In genomic region chr19:46713781-46714522, GRCh38 we compare ENCODE assay signal across 8 cellular contexts. TPM values are rescaled to one million over a fixed set of nuclear protein-coding genes. Genes with fewer than 3 reads are reported as not detected.
A peak's percentile ranks its signal among the peaks of the same experiment; 100 is the strongest.
DNase-seq lines count a peak whose midpoint lies in the region; ATAC-seq, FAIRE-seq and TF ChIP-seq lines count a peak whose summit lies in the region.

No MANE protein-coding gene starts in this region.

- intact Hi-C loops in dendritic cell treated with granulocyte-macrophage colony-stimulating factor and Interleukin-4, amounts not matched to agents 40 ng/mL and 50 ng/mL, for 4 days (cut with micrococcal nuclease): no loop called here
- intact Hi-C loops in HepG2 (cut with micrococcal nuclease; ENCODE audit: unreplicated experiment): no loop called here

- H3K27ac Mint-ChIP-seq in dendritic cell treated with granulocyte-macrophage colony-stimulating factor and Interleukin-4, amounts not matched to agents 40 ng/mL and 50 ng/mL, for 4 days: peak overlapping the region; percentile 80

- H3K36me3 Mint-ChIP-seq in dendritic cell treated with granulocyte-macrophage colony-stimulating factor and Interleukin-4, amounts not matched to agents 40 ng/mL and 50 ng/mL, for 4 days (ENCODE audit: low read depth): peaks cover 45% of the 10 kb centered on the region

- H3K79me2 ChIP-seq in HepG2 (ENCODE audit: insufficient read depth, low read length): peaks cover 20% of the 10 kb centered on the region

- BruUV-seq in HepG2 (replicated peaks; lab: Mats Ljungman, UMichigan): no TSS peak

- no peaks in the 10 kb centered on the region for H3K9me3 ChIP-seq in HepG2 (ENCODE audit: low read length)

- TF ChIP-seq RAD21 in HepG2 (CRISPR knock-in tag; IDR thresholded peaks at IDR 0.05): no peak

- CTCF ChIA-PET in HepG2 (lab: Yijun Ruan, JAX; ENCODE audit: low intra/inter-chr PET ratio, low total read pairs): no interaction called here

- peak; percentile 24 for TF ChIP-seq POLR2A in GM18526 (IDR thresholded peaks at IDR 0.05; ENCODE audit: extremely low read depth, insufficient read length)
- peak; percentile 32 to 61; a peak in 1 of 4 replicates for TF ChIP-seq POLR2A in HepG2 (IDR thresholded peaks at IDR 0.05; ENCODE audit: insufficient read depth in 1 of 2, low read depth in 2 of 2, low read length in 2 of 2)

- no peaks in the 10 kb centered on the region; a peak in 1 of 5 replicates for H3K27me3 ChIP-seq in HepG2 (ENCODE audit: control insufficient read depth in 1 of 2, insufficient read depth in 2 of 2, low read length in 2 of 2)

- H3K27me3 Mint-ChIP-seq in dendritic cell treated with granulocyte-macrophage colony-stimulating factor and Interleukin-4, amounts not matched to agents 40 ng/mL and 50 ng/mL, for 4 days: peaks cover 13% of the 10 kb centered on the region

- in situ Hi-C loops in HepG2 (cut with HindIII; ENCODE audit: extremely low pct_ligation_motif_present, low pct_unique_long_range_greater_than_20kb): no loop called here

- DNase-seq in NCI-H2107 treated with DMSO at 0.1 percent for 48 hours (lab: John Stamatoyannopoulos, UW; ENCODE audit: unreplicated experiment) (peak; percentile 73), HepG2 (ENCODE audit: low spot score) (peak; percentile 75), cerebellar cortex (ENCODE audit: low spot score) (no peak)
- DNase-seq in activated CD4-positive, alpha-beta T cell treated with anti-CD3 and anti-CD28 coated beads for 48 hours: peak; percentile 78
- peak; percentile 58 to 80 for DNase-seq in stimulated activated CD4-positive, alpha-beta T cell treated with anti-CD3 and anti-CD28 coated beads, Interleukin-4, amount 100 ng/mL, for 4 hours

- H2AFZ ChIP-seq in HepG2 (ENCODE audit: low read length): no peak overlapping the region

- TF ChIP-seq CTCF in HepG2 (CRISPR knock-in tag; IDR thresholded peaks at IDR 0.05): 0 out of 2 replicates have a peak, but pooled peaks have one; percentile 4

- peak overlapping the region; percentile 96 for H3K4me2 ChIP-seq in HepG2 (ENCODE audit: low read depth, low read length)

- no peaks in the 10 kb centered on the region for H4K20me1 ChIP-seq in HepG2 (ENCODE audit: insufficient read depth, low read length)

- 0 out of 5 replicates have a peak, but pooled peaks cover 0 to 2% of the 10 kb centered on the region in 2 experiments for H3K36me3 ChIP-seq in HepG2 (replicated peaks in 1 of 2; ENCODE audit: control insufficient read depth in 1 of 2, insufficient read depth in 2 of 2, low read length in 2 of 2)

- peaks cover 48% of the 10 kb centered on the region for H3K4me1 Mint-ChIP-seq in dendritic cell treated with granulocyte-macrophage colony-stimulating factor and Interleukin-4, amounts not matched to agents 40 ng/mL and 50 ng/mL, for 4 days (ENCODE audit: low read depth)

- ATAC-seq in HepG2 (peak; percentile 71), GM21576 (IDR thresholded peaks at IDR 0.05; ENCODE audit: unreplicated experiment) (no peak)

- 0% methylated on average over 17 of the region's 43 CpGs for WGBS in HepG2 (ENCODE audit: low lambda C conversion rate)

- H3K4me3 Mint-ChIP-seq in dendritic cell treated with granulocyte-macrophage colony-stimulating factor and Interleukin-4, amounts not matched to agents 40 ng/mL and 50 ng/mL, for 4 days: peak overlapping the region; percentile 87

- H3K9ac ChIP-seq in HepG2 (ENCODE audit: insufficient read depth, low read depth, low read length): peak overlapping the region; percentile 75

- no peak for FAIRE-seq in HepG2 (lab: Jason Lieb, UNC)

- peaks cover 15% of the 10 kb centered on the region for H3K4me1 ChIP-seq in HepG2 (ENCODE audit: insufficient read depth, low read length)

- peak overlapping the region; percentile 69 for H3K27ac ChIP-seq in HepG2 (ENCODE audit: extremely low read length, insufficient read depth, low read length)

- TF ChIP-seq EP300 in HepG2 (IDR thresholded peaks at IDR 0.05; ENCODE audit: low read depth in 2 of 2, low read length in 2 of 2) (no peak), HepG2 (CRISPR knock-in tag; IDR thresholded peaks at IDR 0.05; ENCODE audit: borderline replicate concordance) (no peak)

- H3K4me3 ChIP-seq in HepG2 (replicated peaks in 1 of 3; ENCODE audit: insufficient read depth in 1 of 3, low read depth in 2 of 3, low read length in 3 of 3): peak overlapping the region; percentile 79 to 83 (median 82)

- POLR2A ChIA-PET in HepG2 (lab: Yijun Ruan, JAX): interaction anchor here (0.8 to 2.1 kb wide), 6 partner anchors 9 to 114 kb away, joined by 4 to 9 read pairs (median 5); partner anchors contain the start of genes CALM3, DACT3 and SLC1A5

- no peaks in the 10 kb centered on the region for H3K9me3 Mint-ChIP-seq in dendritic cell treated with granulocyte-macrophage colony-stimulating factor and Interleukin-4, amounts not matched to agents 40 ng/mL and 50 ng/mL, for 4 days

RNA-seq across cellular contexts. Expression of gene PRKD2, which starts 3.0 kb away (rescaled TPM):
- total RNA-seq in HepG2 (2016; rRNA removed; fragmentation: Illumina TruSeq; extraction: Trizol): 6.7 and 13.2 TPM in 2 replicates
- total RNA-seq in HepG2 (2016; cell fraction: cytosol; rRNA removed; fragmentation: Illumina TruSeq; extraction: Trizol; ENCODE audit: low read depth): 3.7 and 5.6 TPM in 2 replicates
- 7.7 and 10.7 TPM in 2 replicates for total RNA-seq in HepG2 (2016; cell fraction: insoluble cytoplasmic fraction; rRNA removed; fragmentation: Illumina TruSeq; extraction: Trizol)
- 10.7 and 11.6 TPM in 2 replicates for total RNA-seq in HepG2 (2016; cell fraction: membrane; rRNA removed; fragmentation: Illumina TruSeq; extraction: Trizol)
- 9.5 and 12.7 TPM in 2 replicates for total RNA-seq in HepG2 (2016; cell fraction: nucleus; rRNA removed; fragmentation: Illumina TruSeq; extraction: Trizol)
- 7.3 and 9.2 TPM in 2 replicates for polyA plus RNA-seq in HepG2 (2011; rRNA removed)
- 5.7 and 8.3 TPM in 2 replicates for polyA plus RNA-seq in HepG2 (2011; cell fraction: cytosol; rRNA removed)
- polyA plus RNA-seq in HepG2 (2011; cell fraction: nucleus; rRNA removed): 19.6 and 26.3 TPM in 2 replicates
- polyA plus RNA-seq in HepG2 (2012): 12.3 and 18.9 TPM in 2 replicates
- 4.2 and 4.7 TPM in 2 replicates for polyA plus RNA-seq in HepG2 (2016; cell fraction: cytosol; fragmentation: Illumina TruSeq; extraction: Trizol; ENCODE audit: low read depth)
- 12.5 and 12.9 TPM in 2 replicates for polyA plus RNA-seq in HepG2 (2016; cell fraction: insoluble cytoplasmic fraction; fragmentation: Illumina TruSeq; extraction: Trizol; ENCODE audit: low read depth)
- 6.8 and 7.6 TPM in 2 replicates for polyA plus RNA-seq in HepG2 (2016; cell fraction: membrane; fragmentation: Illumina TruSeq; extraction: Trizol; ENCODE audit: low read depth)
- polyA plus RNA-seq in HepG2 (2016; cell fraction: nucleus; fragmentation: Illumina TruSeq; extraction: Trizol; ENCODE audit: insufficient read depth, low read depth): 26.1 and 27.2 TPM in 2 replicates
- 10.6 and 14.4 TPM in 2 replicates for polyA minus RNA-seq in HepG2 (2011; rRNA and poly(A)+ RNA removed; ENCODE audit: low replicate concordance)
- 8.2 and 11.7 TPM in 2 replicates for polyA minus RNA-seq in HepG2 (2011; cell fraction: cytosol; rRNA and poly(A)+ RNA removed)
- 9.1 TPM in 2 replicates for polyA minus RNA-seq in HepG2 (2011; cell fraction: nucleus; rRNA and poly(A)+ RNA removed)

RNA-seq across cellular contexts. Expression of gene FKRP, which starts 31.9 kb away (rescaled TPM):
- 4.0 and 9.8 TPM in 2 replicates for total RNA-seq in HepG2 (2016; rRNA removed; fragmentation: Illumina TruSeq; extraction: Trizol)
- total RNA-seq in HepG2 (2016; cell fraction: cytosol; rRNA removed; fragmentation: Illumina TruSeq; extraction: Trizol; ENCODE audit: low read depth): 1.2 and 1.9 TPM in 2 replicates
- 3.4 and 11.2 TPM in 2 replicates for total RNA-seq in HepG2 (2016; cell fraction: insoluble cytoplasmic fraction; rRNA removed; fragmentation: Illumina TruSeq; extraction: Trizol)
- total RNA-seq in HepG2 (2016; cell fraction: membrane; rRNA removed; fragmentation: Illumina TruSeq; extraction: Trizol): 3.6 and 3.7 TPM in 2 replicates
- 11.2 and 11.6 TPM in 2 replicates for total RNA-seq in HepG2 (2016; cell fraction: nucleus; rRNA removed; fragmentation: Illumina TruSeq; extraction: Trizol)
- 7.3 and 9.2 TPM in 2 replicates for polyA plus RNA-seq in HepG2 (2011; rRNA removed)
- polyA plus RNA-seq in HepG2 (2011; cell fraction: cytosol; rRNA removed): 7.8 and 9.7 TPM in 2 replicates
- 27.5 and 33.9 TPM in 2 replicates for polyA plus RNA-seq in HepG2 (2011; cell fraction: nucleus; rRNA removed)
- polyA plus RNA-seq in HepG2 (2012): 12.4 and 17.0 TPM in 2 replicates
- polyA plus RNA-seq in HepG2 (2016; cell fraction: cytosol; fragmentation: Illumina TruSeq; extraction: Trizol; ENCODE audit: low read depth): 0.63 and 1.3 TPM in 2 replicates
- polyA plus RNA-seq in HepG2 (2016; cell fraction: insoluble cytoplasmic fraction; fragmentation: Illumina TruSeq; extraction: Trizol; ENCODE audit: low read depth): 5.1 TPM in 2 replicates
- 1.7 and 2.3 TPM in 2 replicates for polyA plus RNA-seq in HepG2 (2016; cell fraction: membrane; fragmentation: Illumina TruSeq; extraction: Trizol; ENCODE audit: low read depth)
- 34.8 and 35.7 TPM in 2 replicates for polyA plus RNA-seq in HepG2 (2016; cell fraction: nucleus; fragmentation: Illumina TruSeq; extraction: Trizol; ENCODE audit: insufficient read depth, low read depth)
- polyA minus RNA-seq in HepG2 (2011; rRNA and poly(A)+ RNA removed; ENCODE audit: low replicate concordance): 6.9 and 11.0 TPM in 2 replicates
- polyA minus RNA-seq in HepG2 (2011; cell fraction: cytosol; rRNA and poly(A)+ RNA removed): 7.5 and 8.8 TPM in 2 replicates
- polyA minus RNA-seq in HepG2 (2011; cell fraction: nucleus; rRNA and poly(A)+ RNA removed): 10.3 and 11.5 TPM in 2 replicates

RNA-seq across cellular contexts. Expression of gene STRN4, which starts 32.3 kb away (rescaled TPM):
- total RNA-seq in HepG2 (2016; rRNA removed; fragmentation: Illumina TruSeq; extraction: Trizol): 32.2 and 43.1 TPM in 2 replicates
- total RNA-seq in HepG2 (2016; cell fraction: cytosol; rRNA removed; fragmentation: Illumina TruSeq; extraction: Trizol; ENCODE audit: low read depth): 13.6 and 15.4 TPM in 2 replicates
- total RNA-seq in HepG2 (2016; cell fraction: insoluble cytoplasmic fraction; rRNA removed; fragmentation: Illumina TruSeq; extraction: Trizol): 25.7 and 41.7 TPM in 2 replicates
- total RNA-seq in HepG2 (2016; cell fraction: membrane; rRNA removed; fragmentation: Illumina TruSeq; extraction: Trizol): 30.2 and 30.9 TPM in 2 replicates
- total RNA-seq in HepG2 (2016; cell fraction: nucleus; rRNA removed; fragmentation: Illumina TruSeq; extraction: Trizol): 30.6 and 31.6 TPM in 2 replicates
- 57.3 and 80.7 TPM in 2 replicates for polyA plus RNA-seq in HepG2 (2011; rRNA removed)
- 34.2 and 64.8 TPM in 2 replicates for polyA plus RNA-seq in HepG2 (2011; cell fraction: cytosol; rRNA removed)
- 266 and 313 TPM in 2 replicates for polyA plus RNA-seq in HepG2 (2011; cell fraction: nucleus; rRNA removed)
- 35.6 and 48.5 TPM in 2 replicates for polyA plus RNA-seq in HepG2 (2012)
- polyA plus RNA-seq in HepG2 (2016; cell fraction: cytosol; fragmentation: Illumina TruSeq; extraction: Trizol; ENCODE audit: low read depth): 8.5 and 9.3 TPM in 2 replicates
- 34.1 and 37.8 TPM in 2 replicates for polyA plus RNA-seq in HepG2 (2016; cell fraction: insoluble cytoplasmic fraction; fragmentation: Illumina TruSeq; extraction: Trizol; ENCODE audit: low read depth)
- 21.1 and 23.2 TPM in 2 replicates for polyA plus RNA-seq in HepG2 (2016; cell fraction: membrane; fragmentation: Illumina TruSeq; extraction: Trizol; ENCODE audit: low read depth)
- polyA plus RNA-seq in HepG2 (2016; cell fraction: nucleus; fragmentation: Illumina TruSeq; extraction: Trizol; ENCODE audit: insufficient read depth, low read depth): 78.0 and 78.1 TPM in 2 replicates
- polyA minus RNA-seq in HepG2 (2011; rRNA and poly(A)+ RNA removed; ENCODE audit: low replicate concordance): 47.8 and 141 TPM in 2 replicates
- polyA minus RNA-seq in HepG2 (2011; cell fraction: cytosol; rRNA and poly(A)+ RNA removed): 30.6 and 39.4 TPM in 2 replicates
- 37.0 and 47.4 TPM in 2 replicates for polyA minus RNA-seq in HepG2 (2011; cell fraction: nucleus; rRNA and poly(A)+ RNA removed)

RNA-seq across cellular contexts. Expression of gene DACT3, which starts 53.0 kb away (rescaled TPM):
- 0.04 TPM in 1 of 2 replicates, not detected in the other for total RNA-seq in HepG2 (2016; rRNA removed; fragmentation: Illumina TruSeq; extraction: Trizol)
- 0.09 and 0.10 TPM in 2 replicates for total RNA-seq in HepG2 (2016; cell fraction: cytosol; rRNA removed; fragmentation: Illumina TruSeq; extraction: Trizol; ENCODE audit: low read depth)
- total RNA-seq in HepG2 (2016; cell fraction: insoluble cytoplasmic fraction; rRNA removed; fragmentation: Illumina TruSeq; extraction: Trizol): 0.04 TPM in 1 of 2 replicates, not detected in the other
- not detected in 2 replicates for total RNA-seq in HepG2 (2016; cell fraction: membrane; rRNA removed; fragmentation: Illumina TruSeq; extraction: Trizol)
- total RNA-seq in HepG2 (2016; cell fraction: nucleus; rRNA removed; fragmentation: Illumina TruSeq; extraction: Trizol): not detected in 2 replicates
- 0.04 TPM in 1 of 2 replicates, not detected in the other for polyA plus RNA-seq in HepG2 (2011; rRNA removed)
- 0.03 TPM in 2 replicates for polyA plus RNA-seq in HepG2 (2011; cell fraction: cytosol; rRNA removed)
- polyA plus RNA-seq in HepG2 (2011; cell fraction: nucleus; rRNA removed): not detected in 2 replicates
- polyA plus RNA-seq in HepG2 (2012): not detected in 2 replicates
- 0.07 TPM in 1 of 2 replicates, not detected in the other for polyA plus RNA-seq in HepG2 (2016; cell fraction: cytosol; fragmentation: Illumina TruSeq; extraction: Trizol; ENCODE audit: low read depth)
- polyA plus RNA-seq in HepG2 (2016; cell fraction: insoluble cytoplasmic fraction; fragmentation: Illumina TruSeq; extraction: Trizol; ENCODE audit: low read depth): not detected in 2 replicates
- polyA plus RNA-seq in HepG2 (2016; cell fraction: membrane; fragmentation: Illumina TruSeq; extraction: Trizol; ENCODE audit: low read depth): not detected in 2 replicates
- 0.16 TPM in 1 of 2 replicates, not detected in the other for polyA plus RNA-seq in HepG2 (2016; cell fraction: nucleus; fragmentation: Illumina TruSeq; extraction: Trizol; ENCODE audit: insufficient read depth, low read depth)
- polyA minus RNA-seq in HepG2 (2011; rRNA and poly(A)+ RNA removed; ENCODE audit: low replicate concordance): 0.09 TPM in 1 of 2 replicates, not detected in the other
- not detected in 2 replicates for polyA minus RNA-seq in HepG2 (2011; cell fraction: cytosol; rRNA and poly(A)+ RNA removed)
- not detected in 2 replicates for polyA minus RNA-seq in HepG2 (2011; cell fraction: nucleus; rRNA and poly(A)+ RNA removed)
